1 cellular context compared by ENCODE assay signal in genomic region chr7:151736403-151736909, GRCh38.
A peak's percentile ranks its signal among the peaks of the same experiment; 100 is the strongest.
TF ChIP-seq lines count a peak whose summit lies in the region.

No MANE protein-coding gene starts in this region.

TF ChIP-seq in HEK293, 187 proteins besides CTCF, POLR2A, EP300 and RAD21 (continued from another document and continues in another):
- peak; percentile 83 for TF ChIP-seq PRDM10 (tag by site-specific recombination; IDR thresholded peaks at IDR 0.05)
- no peak for TF ChIP-seq ZNF302 (tag by site-specific recombination; IDR thresholded peaks at IDR 0.05; ENCODE audit: low read depth)
- no peak for TF ChIP-seq KLF9 (tag by site-specific recombination; IDR thresholded peaks at IDR 0.05; ENCODE audit: low read depth)
- no peak for TF ChIP-seq ZNF350 (tag by site-specific recombination; IDR thresholded peaks at IDR 0.05)
- TF ChIP-seq REPIN1 (tag by site-specific recombination; IDR thresholded peaks at IDR 0.05; ENCODE audit: low read depth), result no peak
- TF ChIP-seq SP3 (tag by site-specific recombination; IDR thresholded peaks at IDR 0.05), result no peak
- TF ChIP-seq ZNF211 (tag by site-specific recombination; IDR thresholded peaks at IDR 0.05; ENCODE audit: low read depth), result no peak
- peak; percentile 69 for TF ChIP-seq ZBTB17 (tag by site-specific recombination; IDR thresholded peaks at IDR 0.05)
- TF ChIP-seq ZNF544 (tag by site-specific recombination; IDR thresholded peaks at IDR 0.05), result no peak
- TF ChIP-seq ZNF785 (tag by site-specific recombination; IDR thresholded peaks at IDR 0.05), result no peak
- TF ChIP-seq ZNF354C (tag by site-specific recombination; IDR thresholded peaks at IDR 0.05; ENCODE audit: borderline replicate concordance, low read depth), result no peak
- TF ChIP-seq ZNF530 (tag by site-specific recombination; IDR thresholded peaks at IDR 0.05; ENCODE audit: low read depth), result no peak
- TF ChIP-seq ZNF843 (tag by site-specific recombination; IDR thresholded peaks at IDR 0.05), result 0 out of 2 replicates have a peak, but pooled peaks have one; percentile 27
- no peak for TF ChIP-seq ZNF518A (tag by site-specific recombination; conservative IDR thresholded peaks at IDR 0.05; ENCODE audit: low read depth)
- TF ChIP-seq ZNF146 (tag by site-specific recombination; IDR thresholded peaks at IDR 0.05), result no peak
- no peak for TF ChIP-seq ZNF654 (tag by site-specific recombination; IDR thresholded peaks at IDR 0.05; ENCODE audit: low read depth)
- no peak for TF ChIP-seq ZNF560 (tag by site-specific recombination; IDR thresholded peaks at IDR 0.05; ENCODE audit: borderline replicate concordance)
- TF ChIP-seq ZBTB26 (tag by site-specific recombination; optimal IDR thresholded peaks at IDR 0.05), result no peak
- no peak for TF ChIP-seq ZNF169 (tag by site-specific recombination; IDR thresholded peaks at IDR 0.05)
- TF ChIP-seq ZNF837 (tag by site-specific recombination; IDR thresholded peaks at IDR 0.05), result no peak
- no peak for TF ChIP-seq ZNF404 (tag by site-specific recombination; IDR thresholded peaks at IDR 0.05)
- peak; percentile 88; the same call in 1 of the 2 replicates for TF ChIP-seq ZNF24 (tag by site-specific recombination; IDR thresholded peaks at IDR 0.05)
- no peak for TF ChIP-seq ZNF362 (tag by site-specific recombination; IDR thresholded peaks at IDR 0.05)
- TF ChIP-seq ELK4 (IDR thresholded peaks at IDR 0.05; ENCODE audit: borderline replicate concordance, low read depth, low read length), result no peak
- TF ChIP-seq ZNF580 (tag by site-specific recombination; IDR thresholded peaks at IDR 0.05), result 0 out of 2 replicates have a peak, but pooled peaks have one; percentile 33
- peak; percentile 60 for TF ChIP-seq SP2 (tag by site-specific recombination; IDR thresholded peaks at IDR 0.05)
- TF ChIP-seq ZBTB7A (tag by site-specific recombination; IDR thresholded peaks at IDR 0.05; ENCODE audit: low read depth), result no peak
- no peak for TF ChIP-seq GLI4 (tag by site-specific recombination; IDR thresholded peaks at IDR 0.05)
- no peak for TF ChIP-seq ZBTB48 (tag by site-specific recombination; IDR thresholded peaks at IDR 0.05)
- TF ChIP-seq ZNF175 (tag by site-specific recombination; IDR thresholded peaks at IDR 0.05), result no peak
- no peak for TF ChIP-seq ZNF555 (tag by site-specific recombination; conservative IDR thresholded peaks at IDR 0.05)
- no peak for TF ChIP-seq ZNF398 (tag by site-specific recombination; IDR thresholded peaks at IDR 0.05)
- TF ChIP-seq ZNF664 (tag by site-specific recombination; IDR thresholded peaks at IDR 0.05), result no peak
- TF ChIP-seq KLF7 (tag by site-specific recombination; IDR thresholded peaks at IDR 0.05; ENCODE audit: borderline replicate concordance), result no peak
- no peak for TF ChIP-seq ZNF791 (tag by site-specific recombination; IDR thresholded peaks at IDR 0.05)
- peak; percentile 64; the same call in 1 of the 2 replicates for TF ChIP-seq ZNF600 (tag by site-specific recombination; IDR thresholded peaks at IDR 0.05)
- TF ChIP-seq OSR2 (tag by site-specific recombination; IDR thresholded peaks at IDR 0.05), result peak; percentile 69
- no peak for TF ChIP-seq ZNF621 (tag by site-specific recombination; IDR thresholded peaks at IDR 0.05)
- TF ChIP-seq ZNF248 (tag by site-specific recombination; IDR thresholded peaks at IDR 0.05), result no peak
- TF ChIP-seq ZNF571 (tag by site-specific recombination; IDR thresholded peaks at IDR 0.05), result no peak
- TF ChIP-seq ZNF423 (tag by site-specific recombination; IDR thresholded peaks at IDR 0.05), result no peak
- no peak for TF ChIP-seq PBX3 (CRISPR knock-in tag; IDR thresholded peaks at IDR 0.05)
- no peak for TF ChIP-seq ZNF677 (tag by site-specific recombination; IDR thresholded peaks at IDR 0.05)
- no peak for TF ChIP-seq ZNF311 (tag by site-specific recombination; IDR thresholded peaks at IDR 0.05; ENCODE audit: borderline replicate concordance)
- peak; percentile 39; the same call in 1 of the 2 replicates for TF ChIP-seq MZF1 (tag by site-specific recombination; IDR thresholded peaks at IDR 0.05; ENCODE audit: borderline replicate concordance)
- no peak for TF ChIP-seq ZNF513 (tag by site-specific recombination; IDR thresholded peaks at IDR 0.05)
